ENCODE assay signal across 8 cellular contexts in the genomic region with DNA sequence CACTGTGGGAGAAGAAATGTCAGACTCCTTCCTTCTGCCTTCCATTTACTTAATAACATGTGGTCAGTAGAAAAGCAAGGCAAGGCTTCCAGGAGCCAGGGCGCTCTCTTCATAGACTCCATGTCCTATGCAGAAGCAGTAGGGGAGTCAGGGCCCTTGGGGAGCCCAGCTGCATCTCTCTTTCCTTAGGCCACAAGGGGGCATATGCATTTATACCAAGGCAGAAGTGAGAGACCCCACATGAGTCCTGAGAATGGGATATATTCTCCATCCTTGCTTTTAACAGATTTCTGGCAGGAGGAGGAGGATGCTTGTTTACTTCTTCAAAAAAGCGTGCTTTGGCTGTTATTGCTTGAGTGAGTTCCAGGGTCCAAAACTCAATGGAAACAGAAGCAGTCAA.
DNase-seq lines count a peak whose midpoint lies in the region; ATAC-seq, FAIRE-seq and TF ChIP-seq lines count a peak whose summit lies in the region.

No MANE protein-coding gene starts in this region.

- no peak for TF ChIP-seq POLR2A in A549 (IDR thresholded peaks at IDR 0.05; ENCODE audit: low read length)

- DNase-seq in A549 (ENCODE audit: low read depth in 1 of 2, low spot score in 1 of 2), result peak; percentile 7 to 26
- DNase-seq in activated naive CD4-positive, alpha-beta T cell treated with Interleukin-2 at 50 U/mL for 16 hours, result peak; percentile 19
- peak; percentile 33 for DNase-seq in iPS DF 19.7 (ENCODE audit: low read depth, low spot score)
- peak; percentile 18 for DNase-seq in stimulated activated naive CD8-positive, alpha-beta T cell treated with anti-CD3 and anti-CD28 coated beads, Interleukin-15, Interleukin-2, amounts not matched to agents 100 U/mL and 50 U/mL, for 24 hours
- DNase-seq in omental fat pad (ENCODE audit: low spot score), result no peak

- TF ChIP-seq CTCF in A549 (IDR thresholded peaks at IDR 0.05), result peak; percentile 28; the same call in 2 of the 3 replicates
- TF ChIP-seq CTCF in omental fat pad (IDR thresholded peaks at IDR 0.05), result no peak

- POLR2A ChIA-PET in A549 (lab: Yijun Ruan, JAX), result no interaction called here

- no peak overlapping the region for H3K4me3 ChIP-seq in A549

- 80% methylated on average over 2 of the region's 2 CpGs for WGBS in A549 (ENCODE audit: missing lambda C conversion rate)

- no peak overlapping the region for H3K27ac ChIP-seq in A549

- peak; percentile 21 to 43; a peak in 3 of 5 replicates for TF ChIP-seq RAD21 in A549 (conservative IDR thresholded peaks at IDR 0.05 in 1 of 2, IDR thresholded peaks at IDR 0.05 in 1 of 2)
- peak; percentile 31 for TF ChIP-seq RAD21 in Ishikawa (IDR thresholded peaks at IDR 0.05; ENCODE audit: low read depth)

- TF ChIP-seq EP300 in A549 (IDR thresholded peaks at IDR 0.05), result no peak
- no peak for TF ChIP-seq EP300 in Ishikawa (IDR thresholded peaks at IDR 0.05; ENCODE audit: borderline replicate concordance)

- H3K9me3 ChIP-seq in A549, result no peaks in the 10 kb centered on the region

- no peak overlapping the region for H3K4me2 ChIP-seq in A549

- ATAC-seq in A549, result peak; percentile 34 to 83; a peak in 5 of 6 replicates
- ATAC-seq in GM18511 (IDR thresholded peaks at IDR 0.05; ENCODE audit: unreplicated experiment), result peak; percentile 75
- peak; percentile 59 for ATAC-seq in stimulated activated naive CD8-positive, alpha-beta T cell treated with anti-CD3 and anti-CD28 coated beads, Interleukin-15, Interleukin-2, amounts not matched to agents 100 U/mL and 50 U/mL, for 24 hours
- ATAC-seq in omental fat pad (ENCODE audit: low FRiP score), result no peak
- ATAC-seq in HG02884 (IDR thresholded peaks at IDR 0.05; ENCODE audit: unreplicated experiment), result no peak

- H3K4me1 ChIP-seq in A549, result no peaks in the 10 kb centered on the region

- FAIRE-seq in A549 (lab: Jason Lieb, UNC), result no peak

- CTCF ChIA-PET in A549 (lab: Yijun Ruan, JAX), result interaction anchor here (0.9 kb wide), 2 partner anchors 9 to 147 kb away, joined by 3 read pairs; no protein-coding TSS in a partner anchor

TF ChIP-seq in A549, 52 proteins besides CTCF, POLR2A, EP300 and RAD21:
- TF ChIP-seq SMC3 (IDR thresholded peaks at IDR 0.05) (peak; percentile 36; the same call in 2 of the 3 replicates), NPAS2 (CRISPR knock-in tag; IDR thresholded peaks at IDR 0.05; ENCODE audit: borderline replicate concordance) (no peak)

TF ChIP-seq in Ishikawa, 13 proteins besides CTCF, POLR2A, EP300 and RAD21:
- TF ChIP-seq FOXM1 (IDR thresholded peaks at IDR 0.05; ENCODE audit: borderline replicate concordance, low read depth), result no peak
- no peak for TF ChIP-seq TCF12 (IDR thresholded peaks at IDR 0.05; ENCODE audit: low read depth)
- TF ChIP-seq TEAD4 (IDR thresholded peaks at IDR 0.05), result no peak
- TF ChIP-seq TAF1 (IDR thresholded peaks at IDR 0.05; ENCODE audit: low read depth), result no peak
- no peak for TF ChIP-seq CREB1 (IDR thresholded peaks at IDR 0.05; ENCODE audit: low read depth)
- TF ChIP-seq YY1 (IDR thresholded peaks at IDR 0.05; ENCODE audit: low read depth), result no peak
- TF ChIP-seq CEBPB (IDR thresholded peaks at IDR 0.05), result no peak
- no peak for TF ChIP-seq REST (IDR thresholded peaks at IDR 0.05; ENCODE audit: low read depth)
- TF ChIP-seq MAX (IDR thresholded peaks at IDR 0.05), result no peak
- TF ChIP-seq ZBTB7A (IDR thresholded peaks at IDR 0.05; ENCODE audit: low read depth), result no peak
- no peak for TF ChIP-seq NFIC (IDR thresholded peaks at IDR 0.05)
- no peak for TF ChIP-seq EGR1 (IDR thresholded peaks at IDR 0.05)

Comparison
In these comparisons a context has a peak if more than half of its experiments do, and no peak if none do; other contexts are left out.
1. ATAC-seq: peak in A549 (2 of 2), GM18511 (single experiment) and stimulated activated naive CD8-positive, alpha-beta T cell treated with anti-CD3 and anti-CD28 coated beads, Interleukin-15, Interleukin-2, amounts not matched to agents 100 U/mL and 50 U/mL, for 24 hours (single experiment); none in omental fat pad (single experiment) and HG02884 (single experiment).